ENCODE assay signal across 13 cellular contexts in the genomic region with DNA sequence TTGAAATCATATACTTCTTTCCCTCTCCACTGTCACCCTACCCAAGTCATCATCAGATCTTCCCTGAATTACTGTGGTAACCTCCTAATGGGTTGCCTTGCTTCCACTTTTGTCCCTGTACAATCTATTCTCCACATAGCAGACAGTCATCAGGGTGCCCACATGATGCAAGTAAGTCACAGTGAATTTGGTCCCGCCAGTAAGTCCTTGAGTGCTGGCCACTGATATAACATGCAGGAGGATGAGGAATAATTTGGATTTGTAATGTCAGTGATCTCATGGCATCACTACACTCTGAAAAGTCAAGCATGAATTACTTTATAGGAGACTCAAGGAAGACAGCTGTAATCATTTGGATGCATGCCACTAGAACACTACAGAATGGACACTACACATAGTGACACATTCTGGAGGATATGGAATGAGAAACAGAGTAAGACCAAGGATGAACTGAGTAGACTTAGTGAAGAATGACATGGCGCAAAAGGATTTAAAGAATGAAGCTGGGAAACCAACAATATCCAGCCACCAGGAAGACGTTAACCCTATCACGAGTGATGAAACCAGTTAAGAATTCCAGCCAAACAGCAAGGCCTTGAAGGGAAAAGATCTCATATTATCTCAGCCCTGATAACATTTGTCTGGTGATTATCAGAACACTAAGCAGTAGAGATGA. TPM values are rescaled to one million over a fixed set of nuclear protein-coding genes. Genes with fewer than 3 reads are reported as not detected.
A peak's percentile ranks its signal among the peaks of the same experiment; 100 is the strongest.
DNase-seq lines count a peak whose midpoint lies in the region; ATAC-seq and TF ChIP-seq lines count a peak whose summit lies in the region.
"Had no signal": no experiment of that assay in that cellular context is flagged by ENCODE, and none has a peak within 500 bp of the region (broad histone marks: within the 10 kb centered on the region; RNA-seq: fewer than 3 reads in every experiment).

No MANE protein-coding gene starts in this region.

- POLR2A ChIA-PET in naive thymus-derived CD4-positive, alpha-beta T cell (lab: Charles Lee): interaction anchor here (0.6 kb wide), 1 partner anchor 230 kb away, joined by 3 read pairs; no protein-coding TSS in a partner anchor

- intact Hi-C loops in naive thymus-derived CD4-positive, alpha-beta T cell (cut with micrococcal nuclease): no loop called here

- no peak overlapping the region for H3K4me3 Mint-ChIP-seq in naive thymus-derived CD4-positive, alpha-beta T cell
- H3K4me3 Mint-ChIP-seq: activated naive CD8-positive, alpha-beta T cell treated with anti-CD3 and anti-CD28 coated beads for 36 hours; IgD-negative memory B cell had no signal

- H3K27ac Mint-ChIP-seq in naive thymus-derived CD4-positive, alpha-beta T cell: peak overlapping the region in 1 of 9 donors; percentile 36
- H3K27ac Mint-ChIP-seq: activated naive CD8-positive, alpha-beta T cell treated with anti-CD3 and anti-CD28 coated beads for 36 hours had no signal

- CTCF ChIA-PET in naive thymus-derived CD4-positive, alpha-beta T cell (lab: Charles Lee): no interaction called here

- no peak for TF ChIP-seq POLR2A in erythroblast (IDR thresholded peaks at IDR 0.05; ENCODE audit: low read length)

- no peaks in the 10 kb centered on the region for H3K4me1 ChIP-seq in naive thymus-derived CD4-positive, alpha-beta T cell (ENCODE audit: control insufficient read depth in 2 of 2, insufficient read depth in 2 of 2, low read length in 2 of 2)

- ATAC-seq in naive thymus-derived CD4-positive, alpha-beta T cell: no peak
- ATAC-seq in GM18858 (IDR thresholded peaks at IDR 0.05; ENCODE audit: unreplicated experiment): no peak
- ATAC-seq: left lobe of liver had no signal

- no peak overlapping the region for H3K4me3 ChIP-seq in naive thymus-derived CD4-positive, alpha-beta T cell (ENCODE audit: low read length)

- H3K36me3 ChIP-seq in naive thymus-derived CD4-positive, alpha-beta T cell (ENCODE audit: control insufficient read depth in 2 of 3, insufficient read depth in 3 of 3, low read length in 3 of 3): no peaks in the 10 kb centered on the region

- DNase-seq in Caki2 (ENCODE audit: low read depth) (peak; percentile 91), NCI-H226 (peak; percentile 98), erythroblast (lab: John Stamatoyannopoulos, UW) (peak; percentile 38 to 53), myocyte (ENCODE audit: low read depth) (peak; percentile 88), HuH-7.5 (ENCODE audit: low spot score) (no peak), retina (no peak)
- no peak for DNase-seq in naive thymus-derived CD4-positive, alpha-beta T cell
- DNase-seq: activated CD4-positive, alpha-beta T cell treated with anti-CD3 and anti-CD28 coated beads, Interleukin-2, amount 50 U/mL, for 1 hour; activated naive CD8-positive, alpha-beta T cell treated with anti-CD3 and anti-CD28 coated beads for 36 hours; SHP77 treated with DMSO at 0.1 percent for 48 hours had no signal

- no peaks in the 10 kb centered on the region for H3K9me3 ChIP-seq in naive thymus-derived CD4-positive, alpha-beta T cell (ENCODE audit: control insufficient read depth in 2 of 3, low read length in 3 of 3)

- H3K27me3 ChIP-seq in naive thymus-derived CD4-positive, alpha-beta T cell (ENCODE audit: control insufficient read depth in 2 of 2, insufficient read depth in 2 of 2, low read length in 2 of 2): no peaks in the 10 kb centered on the region

- in situ Hi-C loops in Caki2 (cut with HindIII; ENCODE audit: low pct_unique_long_range_greater_than_20kb, low sequenced_read_pairs): no loop called here

- H3K9me3 Mint-ChIP-seq in naive thymus-derived CD4-positive, alpha-beta T cell: no peaks in the 10 kb centered on the region
- H3K9me3 Mint-ChIP-seq: activated naive CD8-positive, alpha-beta T cell treated with anti-CD3 and anti-CD28 coated beads for 36 hours; IgD-negative memory B cell had no signal

- peaks cover 0 to 20% (median 5%) of the 10 kb centered on the region in 5 donors for H3K36me3 Mint-ChIP-seq in naive thymus-derived CD4-positive, alpha-beta T cell
- H3K36me3 Mint-ChIP-seq: activated naive CD8-positive, alpha-beta T cell treated with anti-CD3 and anti-CD28 coated beads for 36 hours had no signal

- H3K4me1 Mint-ChIP-seq in naive thymus-derived CD4-positive, alpha-beta T cell: peaks cover 0 to 27% (median 12%) of the 10 kb centered on the region in 7 donors

- H3K27me3 Mint-ChIP-seq in naive thymus-derived CD4-positive, alpha-beta T cell: no peaks in the 10 kb centered on the region
- H3K27me3 Mint-ChIP-seq: activated naive CD8-positive, alpha-beta T cell treated with anti-CD3 and anti-CD28 coated beads for 36 hours; IgD-negative memory B cell had no signal

- no peak overlapping the region for H3K27ac ChIP-seq in naive thymus-derived CD4-positive, alpha-beta T cell (ENCODE audit: low read depth, low read length)

RNA-seq across cellular contexts. Expression of gene MARCHF3, which starts 28.6 kb away (rescaled TPM):
- 2.0 and 3.0 TPM in 2 replicates for total RNA-seq in Caki2 (2014; rRNA removed; shearing (Covaris generic); ENCODE audit: low replicate concordance)
- 5.5 and 12.6 TPM in 2 replicates for total RNA-seq in myocyte
- polyA plus RNA-seq in myocyte (2012): 7.9 TPM
- 10 to 100 TPM in 3 of 5 experiments, 1 to 10 TPM in 2; 3.1 to 15.4 (median 13.0) TPM for total RNA-seq in naive thymus-derived CD4-positive, alpha-beta T cell
- polyA plus RNA-seq in naive thymus-derived CD4-positive, alpha-beta T cell: 10 to 100 TPM; 10.8 to 14.9 TPM

Comparison
In these comparisons a context has a peak if more than half of its experiments do, and no peak if none do; other contexts are left out.
1. DNase-seq: peak in Caki2 (single experiment), NCI-H226 (single experiment), erythroblast (2 of 2) and myocyte (single experiment); none in naive thymus-derived CD4-positive, alpha-beta T cell (0 of 9), HuH-7.5 (single experiment) and retina (single experiment).